In genomic region chr16:20897897-20898296, GRCh38 we compare ENCODE assay signal across 11 cellular contexts. TPM values are rescaled to one million over a fixed set of nuclear protein-coding genes. Genes with fewer than 3 reads are reported as not detected.
A peak's percentile ranks its signal among the peaks of the same experiment; 100 is the strongest.
DNase-seq lines count a peak whose midpoint lies in the region; ATAC-seq, FAIRE-seq and TF ChIP-seq lines count a peak whose summit lies in the region.
"Had no signal": no experiment of that assay in that cellular context is flagged by ENCODE, and none has a peak within 500 bp of the region (broad histone marks: within the 10 kb centered on the region; RNA-seq: fewer than 3 reads in every experiment).

No MANE protein-coding gene starts in this region.

- H3K4me2 ChIP-seq in SK-N-SH: peak overlapping the region; percentile 86

- no peaks in the 10 kb centered on the region for H3K9me3 ChIP-seq in SK-N-SH

- H2AFZ ChIP-seq in SK-N-SH (ENCODE audit: low read depth): no peak overlapping the region

- H3F3A ChIP-seq in SK-N-SH (replicated peaks; ENCODE audit: insufficient read depth): no peaks in the 10 kb centered on the region

- H3K27ac Mint-ChIP-seq in activated CD8-positive, alpha-beta T cell treated with anti-CD3 and anti-CD28 coated beads for 36 hours: peak overlapping the region; percentile 18

- H3K4me1 ChIP-seq in SK-N-SH (ENCODE audit: control insufficient read depth in 1 of 2, insufficient read depth in 2 of 2, low read depth in 1 of 2, low read length in 1 of 2): peaks cover 0 to 12% of the 10 kb centered on the region in 2 experiments; a peak in 3 of 4 replicates

- no peak for DNase-seq in SK-N-SH
- DNase-seq in activated CD8-positive, alpha-beta T cell treated with anti-CD3 and anti-CD28 coated beads for 36 hours: no peak
- DNase-seq in foreskin fibroblast: no peak
- no peak for DNase-seq in skeletal muscle cell (ENCODE audit: low read depth)
- no peak for DNase-seq in frontal cortex (ENCODE audit: low spot score in 2 of 2)
- DNase-seq: 8988T had no signal

- TF ChIP-seq CTCF in SK-N-SH (IDR thresholded peaks at IDR 0.05) (no peak), foreskin fibroblast (IDR thresholded peaks at IDR 0.05; ENCODE audit: low read depth, low read length) (no peak)
- TF ChIP-seq CTCF in activated CD8-positive, alpha-beta T cell treated with anti-CD3 and anti-CD28 coated beads for 36 hours (IDR thresholded peaks at IDR 0.05): no peak

- peaks cover 45% of the 10 kb centered on the region for H3K4me1 Mint-ChIP-seq in activated CD8-positive, alpha-beta T cell treated with anti-CD3 and anti-CD28 coated beads for 36 hours (ENCODE audit: low read depth)

- H3K9me3 Mint-ChIP-seq in activated CD8-positive, alpha-beta T cell treated with anti-CD3 and anti-CD28 coated beads for 36 hours: no peaks in the 10 kb centered on the region
- H3K9me3 Mint-ChIP-seq: central memory CD8-positive, alpha-beta T cell had no signal

- POLR2A ChIA-PET in SK-N-SH (lab: Yijun Ruan, JAX): no interaction called here
- POLR2A ChIA-PET in activated CD8-positive, alpha-beta T cell treated with anti-CD3 and anti-CD28 coated beads for 36 hours (lab: Charles Lee): interaction anchor here (0.6 to 0.9 kb wide), 2 partner anchors 24 to 43 kb away, joined by 3 read pairs; no protein-coding TSS in a partner anchor

- no peak for TF ChIP-seq RAD21 in SK-N-SH (IDR thresholded peaks at IDR 0.05; ENCODE audit: low read length)

- FAIRE-seq in frontal cortex (lab: Jason Lieb, UNC): no peak

- H3K9me2 ChIP-seq in SK-N-SH: no peaks in the 10 kb centered on the region

- H3K36me3 ChIP-seq in SK-N-SH (replicated peaks in 1 of 2; ENCODE audit: control insufficient read depth in 1 of 2, insufficient read depth in 2 of 2, low read length in 1 of 2): peaks cover 10 to 30% of the 10 kb centered on the region in 2 experiments

- peaks cover 91% of the 10 kb centered on the region for H3K79me2 ChIP-seq in SK-N-SH (ENCODE audit: insufficient read depth)

- H3K4me3 ChIP-seq in SK-N-SH (ENCODE audit: low read depth in 2 of 2, low read length in 1 of 2) (peak overlapping the region in 1 of 2 experiments; percentile 13; a peak in 1 of 4 replicates), foreskin fibroblast (ENCODE audit: low read depth in 1 of 2, low read length in 2 of 2) (peak overlapping the region; percentile 93 to 94), skeletal muscle cell (ENCODE audit: low read depth, low read length) (peak overlapping the region; percentile 96)

- H4K20me1 ChIP-seq in SK-N-SH (ENCODE audit: insufficient read depth): peaks cover 10% of the 10 kb centered on the region

- peaks cover 39% of the 10 kb centered on the region for H3K36me3 Mint-ChIP-seq in activated CD8-positive, alpha-beta T cell treated with anti-CD3 and anti-CD28 coated beads for 36 hours (ENCODE audit: low read depth)

- no peaks in the 10 kb centered on the region for H3K27me3 Mint-ChIP-seq in activated CD8-positive, alpha-beta T cell treated with anti-CD3 and anti-CD28 coated beads for 36 hours
- H3K27me3 Mint-ChIP-seq: central memory CD8-positive, alpha-beta T cell had no signal

- CTCF ChIA-PET in SK-N-SH (lab: Yijun Ruan, JAX): interaction anchor here (0.9 to 1.2 kb wide), 2 partner anchors 27 to 91 kb away, joined by 3 read pairs; partner anchors contain the start of genes ERI2 and REXO5
- CTCF ChIA-PET in activated CD8-positive, alpha-beta T cell treated with anti-CD3 and anti-CD28 coated beads for 36 hours (lab: Charles Lee): interaction anchor here (0.7 to 3.6 kb wide), 5 partner anchors 11 to 49 kb away, joined by 3 to 25 read pairs (median 4); no protein-coding TSS in a partner anchor

- no peak overlapping the region for H3K27ac ChIP-seq in SK-N-SH (ENCODE audit: low read depth in 2 of 2, low read length in 1 of 2)

- ATAC-seq in SK-N-SH treated with all-trans-retinoic acid at 6 μM for 48 hours (no peak), GM21423 (IDR thresholded peaks at IDR 0.05; ENCODE audit: unreplicated experiment) (no peak), HG03520 (IDR thresholded peaks at IDR 0.05; ENCODE audit: unreplicated experiment) (no peak)
- ATAC-seq in activated CD8-positive, alpha-beta T cell treated with anti-CD3 and anti-CD28 coated beads for 36 hours: no peak
- ATAC-seq: activated CD4-positive, CD25-positive, alpha-beta regulatory T cell treated with anti-CD3 and anti-CD28 coated beads, Interleukin-2, amount 50 U/mL, for 24 hours had no signal

- 77% methylated on average over 3 of the region's 3 CpGs for WGBS in SK-N-SH (ENCODE audit: low lambda C conversion rate)

- intact Hi-C loops in activated CD8-positive, alpha-beta T cell treated with anti-CD3 and anti-CD28 coated beads for 36 hours (cut with micrococcal nuclease): no loop called here

- H3K9ac ChIP-seq in SK-N-SH: no peak overlapping the region

- H3K27me3 ChIP-seq in SK-N-SH (ENCODE audit: insufficient read depth): no peaks in the 10 kb centered on the region

- peak overlapping the region; percentile 93 for H3K4me3 Mint-ChIP-seq in activated CD8-positive, alpha-beta T cell treated with anti-CD3 and anti-CD28 coated beads for 36 hours
- H3K4me3 Mint-ChIP-seq: central memory CD8-positive, alpha-beta T cell had no signal

- no peak for TF ChIP-seq EP300 in SK-N-SH (IDR thresholded peaks at IDR 0.05; ENCODE audit: borderline replicate concordance in 1 of 2, low read depth in 1 of 2, low read length in 1 of 2)

TF ChIP-seq in SK-N-SH, 30 proteins besides CTCF, POLR2A, EP300 and RAD21 (continues in another document):
- TF ChIP-seq MEF2A (IDR thresholded peaks at IDR 0.05; ENCODE audit: borderline replicate concordance, low read depth): no peak
- TF ChIP-seq YY1 (IDR thresholded peaks at IDR 0.05; ENCODE audit: low read depth): no peak
- TF ChIP-seq RXRA (IDR thresholded peaks at IDR 0.05; ENCODE audit: borderline replicate concordance, low read depth): no peak
- no peak for TF ChIP-seq EZH2phosphoT487 (IDR thresholded peaks at IDR 0.05; ENCODE audit: borderline replicate concordance, low read depth)
- TF ChIP-seq TAF1 (IDR thresholded peaks at IDR 0.05; ENCODE audit: borderline replicate concordance, low read depth, low read length): no peak
- TF ChIP-seq SMC3 (IDR thresholded peaks at IDR 0.05; ENCODE audit: low read depth, low read length): no peak
- TF ChIP-seq USF1 (IDR thresholded peaks at IDR 0.05; ENCODE audit: borderline replicate concordance, low read depth): no peak
- TF ChIP-seq SIN3A (IDR thresholded peaks at IDR 0.05; ENCODE audit: borderline replicate concordance, low read depth, low read length): no peak
- TF ChIP-seq PBX3 (IDR thresholded peaks at IDR 0.05): no peak

TF ChIP-seq in SK-N-SH treated with all-trans-retinoic acid at 6 μM for 48 hours, 23 proteins besides CTCF, POLR2A, EP300 and RAD21:
- no peak for TF ChIP-seq ZNF8 (CRISPR knock-in tag; IDR thresholded peaks at IDR 0.05)

RNA-seq across cellular contexts. Expression of gene DCUN1D3, which starts 2.3 kb away (rescaled TPM):
- 4.7 and 6.2 TPM in 2 replicates for polyA plus RNA-seq in SK-N-SH (2012; rRNA removed)
- 4.5 and 4.7 TPM in 2 replicates for polyA plus RNA-seq in SK-N-SH (2012; cell fraction: cytosol; rRNA removed)
- polyA plus RNA-seq in SK-N-SH (2012; cell fraction: nucleus; rRNA removed): 6.8 and 7.8 TPM in 2 replicates
- total RNA-seq in activated CD8-positive, alpha-beta T cell treated with anti-CD3 and anti-CD28 coated beads for 36 hours: 1 to 10 TPM; 5.9 to 6.9 TPM
- 18.8 TPM for total RNA-seq in frontal cortex

RNA-seq across cellular contexts. Expression of gene LYRM1, which starts 2.7 kb away (rescaled TPM):
- 18.1 and 21.9 TPM in 2 replicates for polyA plus RNA-seq in SK-N-SH (2012; rRNA removed)
- 30.9 and 32.6 TPM in 2 replicates for polyA plus RNA-seq in SK-N-SH (2012; cell fraction: cytosol; rRNA removed)
- 2.8 and 8.5 TPM in 2 replicates for polyA plus RNA-seq in SK-N-SH (2012; cell fraction: nucleus; rRNA removed)
- 10 to 100 TPM; 31.3 to 32.5 TPM for total RNA-seq in activated CD8-positive, alpha-beta T cell treated with anti-CD3 and anti-CD28 coated beads for 36 hours
- total RNA-seq in frontal cortex: 53.0 TPM
